ENCODE assay signal across 8 cellular contexts in genomic region chr1:33127001-33127823, GRCh38. TPM values are rescaled to one million over a fixed set of nuclear protein-coding genes. Genes with fewer than 3 reads are reported as not detected.
A peak's percentile ranks its signal among the peaks of the same experiment; 100 is the strongest.
DNase-seq lines count a peak whose midpoint lies in the region; ATAC-seq, FAIRE-seq and TF ChIP-seq lines count a peak whose summit lies in the region.

No MANE protein-coding gene starts in this region.

- H2AFZ ChIP-seq in Loucy (ENCODE audit: low read length) = peak overlapping the region; percentile 81

- H3K27ac Mint-ChIP-seq in nephron progenitor cell = peak overlapping the region; percentile 83
- H3K27ac Mint-ChIP-seq in stimulated activated naive CD8-positive, alpha-beta T cell treated with anti-CD3 and anti-CD28 coated beads, Interleukin-15, amount 100 ng/mL, for 72 hours = peak overlapping the region; percentile 98

- H3K9me3 Mint-ChIP-seq in nephron progenitor cell = peaks cover 13% of the 10 kb centered on the region
- H3K9me3 Mint-ChIP-seq in stimulated activated naive CD8-positive, alpha-beta T cell treated with anti-CD3 and anti-CD28 coated beads, Interleukin-15, amount 100 ng/mL, for 72 hours = peaks cover 0 to 7% of the 10 kb centered on the region in 2 donors

- H4K20me1 ChIP-seq in Loucy (ENCODE audit: insufficient read depth, low read length, poor library complexity, severe bottlenecking) = no peaks in the 10 kb centered on the region

- H3K4me1 Mint-ChIP-seq in nephron progenitor cell = peaks cover 25% of the 10 kb centered on the region
- peaks cover 39% of the 10 kb centered on the region for H3K4me1 Mint-ChIP-seq in stimulated activated naive CD8-positive, alpha-beta T cell treated with anti-CD3 and anti-CD28 coated beads, Interleukin-15, amount 100 ng/mL, for 72 hours

- H3K27me3 ChIP-seq in H7 (ENCODE audit: control insufficient read depth, insufficient read depth, low read length) (no peaks in the 10 kb centered on the region; the same call in 1 of the 2 replicates), Loucy (ENCODE audit: insufficient read depth, low read length, poor library complexity, severe bottlenecking) (no peaks in the 10 kb centered on the region)

- H3K9me2 ChIP-seq in Loucy (replicated peaks; ENCODE audit: low read depth, low read length) = no peaks in the 10 kb centered on the region

- H3K9ac ChIP-seq in Loucy (ENCODE audit: low read depth, low read length, poor library complexity, severe bottlenecking) = peak overlapping the region; percentile 97

- peak; percentile 95 for ATAC-seq in stimulated activated naive CD8-positive, alpha-beta T cell treated with anti-CD3 and anti-CD28 coated beads, Interleukin-15, amount 100 ng/mL, for 72 hours

- H3K4me3 Mint-ChIP-seq in nephron progenitor cell = peak overlapping the region; percentile 92
- peak overlapping the region; percentile 90 to 91 for H3K4me3 Mint-ChIP-seq in stimulated activated naive CD8-positive, alpha-beta T cell treated with anti-CD3 and anti-CD28 coated beads, Interleukin-15, amount 100 ng/mL, for 72 hours

- H3K9me3 ChIP-seq in Loucy (ENCODE audit: insufficient read depth, low read depth, low read length) = no peaks in the 10 kb centered on the region

- peaks cover 31% of the 10 kb centered on the region for H3K79me2 ChIP-seq in Loucy (ENCODE audit: insufficient read depth, low read length)

- FAIRE-seq in G401.6 (lab: Jason Lieb, UNC) = peak; percentile 66

- peaks cover 49% of the 10 kb centered on the region for H3K4me1 ChIP-seq in Loucy (ENCODE audit: insufficient read depth, low read length, poor library complexity, severe bottlenecking)

- DNase-seq in H7 (peak; percentile 94), activated gamma-delta T cell (lab: John Stamatoyannopoulos, UW) (peak; percentile 94), fibroblast of the conjunctiva (ENCODE audit: low read depth) (peak; percentile 99), nephron progenitor cell (peak; percentile 94)
- DNase-seq in stimulated activated naive CD8-positive, alpha-beta T cell treated with anti-CD3 and anti-CD28 coated beads, Interleukin-15, amount 100 ng/mL, for 72 hours = peak; percentile 99 to 100

- H3K4me3 ChIP-seq in H7 (ENCODE audit: insufficient read depth, low read depth, low read length) (peak overlapping the region; percentile 41; the same call in 1 of the 2 replicates), Loucy (ENCODE audit: low read length, poor library complexity, severe bottlenecking) (peak overlapping the region; percentile 96)

- no peaks in the 10 kb centered on the region; the same call in 1 of the 2 replicates for H3K36me3 ChIP-seq in H7 (replicated peaks; ENCODE audit: control insufficient read depth, insufficient read depth, low read length)
- H3K36me3 ChIP-seq in Loucy (ENCODE audit: insufficient read depth, low read length) = no peaks in the 10 kb centered on the region

- peaks cover 11% of the 10 kb centered on the region for H3K27me3 Mint-ChIP-seq in nephron progenitor cell (ENCODE audit: low read depth, poor library complexity)
- H3K27me3 Mint-ChIP-seq in stimulated activated naive CD8-positive, alpha-beta T cell treated with anti-CD3 and anti-CD28 coated beads, Interleukin-15, amount 100 ng/mL, for 72 hours = no peaks in the 10 kb centered on the region

- TF ChIP-seq CTCF in Loucy (conservative IDR thresholded peaks at IDR 0.05; ENCODE audit: low read length) (peak; percentile 94), nephron progenitor cell (IDR thresholded peaks at IDR 0.05) (peak; percentile 84)

- peak overlapping the region; percentile 97 for H3K4me2 ChIP-seq in Loucy (ENCODE audit: low read depth, low read length, poor library complexity, severe bottlenecking)

- H3K36me3 Mint-ChIP-seq in nephron progenitor cell (ENCODE audit: low read depth) = peaks cover 14% of the 10 kb centered on the region

- H3F3A ChIP-seq in Loucy (ENCODE audit: low read depth) = no peaks in the 10 kb centered on the region

- TF ChIP-seq POLR2A in Raji (IDR thresholded peaks at IDR 0.05; ENCODE audit: insufficient read depth, low read depth, low read length) = peak; percentile 89

RNA-seq across cellular contexts. Expression of gene AZIN2, which starts 46.3 kb away (rescaled TPM):
- 0.96 and 2.5 TPM in 2 replicates for total RNA-seq in H7 (2014; rRNA removed; shearing (Covaris generic))

RNA-seq across cellular contexts. Expression of gene TRIM62, which starts 54.6 kb away (rescaled TPM):
- total RNA-seq in H7 (2014; rRNA removed; shearing (Covaris generic)) = 10.6 and 13.2 TPM in 2 replicates

Comparison
In these comparisons a context has a peak if more than half of its experiments do, and no peak if none do; other contexts are left out.
1. Peak in every context shown above with its lines: DNase-seq, ATAC-seq and H3K4me3 ChIP-seq.